Comparison of ENCODE assay signal across 13 cellular contexts in the genomic region with DNA sequence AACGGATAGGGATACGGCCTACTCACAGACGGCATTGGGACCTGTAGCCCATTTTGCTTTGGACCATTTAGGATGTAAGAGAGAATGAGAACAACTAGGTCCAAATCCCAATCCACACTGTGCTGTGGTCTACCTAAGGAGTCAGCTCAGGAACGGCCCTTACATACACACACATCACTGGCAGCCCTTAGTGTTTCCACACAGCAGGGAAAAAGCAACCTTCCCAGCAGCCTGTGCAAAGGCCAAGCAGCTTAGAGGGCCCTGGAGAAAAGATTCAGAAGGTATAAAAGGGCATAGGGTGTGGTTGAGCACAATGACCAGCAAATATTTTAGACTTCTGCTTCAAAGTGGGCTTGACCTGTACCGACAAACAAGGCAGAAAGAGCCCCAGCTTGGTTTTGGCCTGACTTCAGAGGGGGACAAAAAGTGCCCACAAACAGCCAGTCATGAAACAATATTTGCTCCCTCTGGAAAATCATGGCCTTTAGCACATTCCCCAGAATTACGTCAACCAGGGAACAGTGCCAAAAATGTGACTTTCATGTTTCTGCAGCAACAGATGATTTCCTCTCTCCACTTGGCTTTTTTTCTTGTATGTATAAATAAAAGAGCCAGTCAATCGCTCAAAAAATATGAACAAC.
DNase-seq lines count a peak whose midpoint lies in the region; ATAC-seq, FAIRE-seq and TF ChIP-seq lines count a peak whose summit lies in the region.
"Had no signal": no experiment of that assay in that cellular context is flagged by ENCODE, and none has a peak within 500 bp of the region (broad histone marks: within the 10 kb centered on the region; RNA-seq: fewer than 3 reads in every experiment).

No MANE protein-coding gene starts in this region.

- CTCF ChIA-PET in CD8-positive, alpha-beta T cell (lab: Charles Lee): no interaction called here

- ATAC-seq in pancreas (peak; percentile 58 to 76 (median 74)), HG03521 (IDR thresholded peaks at IDR 0.05; ENCODE audit: unreplicated experiment) (no peak)
- no peak for ATAC-seq in CD8-positive, alpha-beta T cell
- ATAC-seq: GM23338; naive thymus-derived CD4-positive, alpha-beta T cell; stimulated activated naive CD8-positive, alpha-beta T cell treated with anti-CD3 and anti-CD28 coated beads, Interleukin-15, Interleukin-2, amounts not matched to agents 100 U/mL and 50 U/mL, for 24 hours had no signal

- H3K36me3 ChIP-seq in SK-N-MC (ENCODE audit: insufficient read depth, low read length) (no peaks in the 10 kb centered on the region), pancreas (no peaks in the 10 kb centered on the region)
- no peaks in the 10 kb centered on the region for H3K36me3 ChIP-seq in CD8-positive, alpha-beta T cell (ENCODE audit: insufficient read depth, low read length)
- H3K36me3 ChIP-seq: BE2C had no signal

- H3K9me3 Mint-ChIP-seq in CD8-positive, alpha-beta T cell: no peaks in the 10 kb centered on the region

- POLR2A ChIA-PET in CD8-positive, alpha-beta T cell (lab: Charles Lee): no interaction called here

- intact Hi-C loops in pancreas (cut with DNase I): no loop called here
- intact Hi-C loops in CD8-positive, alpha-beta T cell (cut with DNase I, micrococcal nuclease): no loop called here

- peaks cover 0 to 3% (median 0%) of the 10 kb centered on the region in 3 donors for H3K4me1 ChIP-seq in pancreas
- H3K4me1 ChIP-seq in CD8-positive, alpha-beta T cell (ENCODE audit: insufficient read depth, low read length): no peaks in the 10 kb centered on the region
- H3K4me1 ChIP-seq: BE2C had no signal

- H3K9ac ChIP-seq in SK-N-MC (ENCODE audit: insufficient read length): no peak overlapping the region

- H3K27me3 Mint-ChIP-seq in CD8-positive, alpha-beta T cell (ENCODE audit: low read depth): no peaks in the 10 kb centered on the region

- H3K4me3 Mint-ChIP-seq in CD8-positive, alpha-beta T cell: no peak overlapping the region
- H3K4me3 Mint-ChIP-seq: GM23338; naive thymus-derived CD4-positive, alpha-beta T cell had no signal

- FAIRE-seq in pancreas (lab: Jason Lieb, UNC): no peak

- TF ChIP-seq CTCF in pancreas (IDR thresholded peaks at IDR 0.05): no peak
- TF ChIP-seq CTCF in CD8-positive, alpha-beta T cell (IDR thresholded peaks at IDR 0.05): no peak

- H3K4me1 Mint-ChIP-seq in CD8-positive, alpha-beta T cell (ENCODE audit: low read depth): no peaks in the 10 kb centered on the region
- H3K4me1 Mint-ChIP-seq: GM23338; naive thymus-derived CD4-positive, alpha-beta T cell had no signal

- WGBS in pancreas, 2 donors: 52% methylated on average over 7 of the region's 7 CpGs

- no peaks in the 10 kb centered on the region for H3K27me3 ChIP-seq in pancreas
- H3K27me3 ChIP-seq in CD8-positive, alpha-beta T cell (ENCODE audit: insufficient read depth, low read length): no peaks in the 10 kb centered on the region
- H3K27me3 ChIP-seq: BE2C had no signal

- no peak overlapping the region for H3K27ac Mint-ChIP-seq in CD8-positive, alpha-beta T cell
- H3K27ac Mint-ChIP-seq: GM23338; naive thymus-derived CD4-positive, alpha-beta T cell had no signal

- H3K9me3 ChIP-seq in SK-N-MC (ENCODE audit: low read depth, low read length): no peaks in the 10 kb centered on the region
- H3K9me3 ChIP-seq in pancreas: no peaks in the 10 kb centered on the region
- H3K9me3 ChIP-seq in CD8-positive, alpha-beta T cell (ENCODE audit: low read length): no peaks in the 10 kb centered on the region
- H3K9me3 ChIP-seq: BE2C had no signal

- no peaks in the 10 kb centered on the region for H3K36me3 Mint-ChIP-seq in CD8-positive, alpha-beta T cell
- H3K36me3 Mint-ChIP-seq: naive thymus-derived CD4-positive, alpha-beta T cell had no signal

- DNase-seq in Ammon's horn (ENCODE audit: low spot score): peak; percentile 2
- peak; percentile 6 for DNase-seq in SK-N-MC (ENCODE audit: low read depth, low spot score)
- peak; percentile 67 for DNase-seq in foreskin melanocyte
- peak in 3 of 6 donors; percentile 32 to 63 (median 55) for DNase-seq in pancreas
- DNase-seq in CD8-positive, alpha-beta T cell: no peak
- DNase-seq in DMS114 treated with DMSO at 0.1 percent for 48 hours (lab: John Stamatoyannopoulos, UW; ENCODE audit: unreplicated experiment): no peak
- DNase-seq in activated CD4-positive, alpha-beta T cell treated with anti-CD3 and anti-CD28 coated beads, Interleukin-2, amount 50 U/mL, for 1 hour: no peak
- DNase-seq: BE2C; KBM-7; naive thymus-derived CD4-positive, alpha-beta T cell; stimulated activated naive CD8-positive, alpha-beta T cell treated with anti-CD3 and anti-CD28 coated beads, Interleukin-15, Interleukin-2, amounts not matched to agents 100 U/mL and 50 U/mL, for 24 hours had no signal

- H3K27ac ChIP-seq in SK-N-MC (no peak overlapping the region), pancreas (no peak overlapping the region)
- no peak overlapping the region for H3K27ac ChIP-seq in CD8-positive, alpha-beta T cell (ENCODE audit: low read depth, low read length)

- H3K4me3 ChIP-seq in SK-N-MC (no peak overlapping the region), pancreas (no peak overlapping the region)
- H3K4me3 ChIP-seq in CD8-positive, alpha-beta T cell (ENCODE audit: low read depth, low read length): no peak overlapping the region
- H3K4me3 ChIP-seq: GM23338 had no signal

Comparison
In these comparisons a context has a peak if more than half of its experiments do, and no peak if none do; other contexts are left out.
1. DNase-seq: peak in Ammon's horn (single experiment), SK-N-MC (single experiment) and foreskin melanocyte (single experiment); none in CD8-positive, alpha-beta T cell (0 of 7), DMS114 treated with DMSO at 0.1 percent for 48 hours (single experiment) and activated CD4-positive, alpha-beta T cell treated with anti-CD3 and anti-CD28 coated beads, Interleukin-2, amount 50 U/mL, for 1 hour (single experiment).
2. ATAC-seq: peak in pancreas (4 of 4); none in HG03521 (single experiment) and CD8-positive, alpha-beta T cell (single experiment).